7 cellular contexts compared by ENCODE assay signal in genomic region chr11:859394-860131, GRCh38. TPM values are rescaled to one million over a fixed set of nuclear protein-coding genes. Genes with fewer than 3 reads are reported as not detected.
A peak's percentile ranks its signal among the peaks of the same experiment; 100 is the strongest.
DNase-seq lines count a peak whose midpoint lies in the region; ATAC-seq and TF ChIP-seq lines count a peak whose summit lies in the region.

No MANE protein-coding gene starts in this region.

- H3K4me1 ChIP-seq in RWPE2 (ENCODE audit: insufficient read depth, poor library complexity, severe bottlenecking) = no peaks in the 10 kb centered on the region

- no peaks in the 10 kb centered on the region for H3K27me3 ChIP-seq in RWPE2 (ENCODE audit: insufficient read depth, poor library complexity, severe bottlenecking)

- peaks cover 21% of the 10 kb centered on the region for H3K36me3 ChIP-seq in RWPE2 (ENCODE audit: low read depth)

- ATAC-seq in RWPE2 (ENCODE audit: low read depth) = peak; percentile 33

- no peak overlapping the region for H3K4me3 ChIP-seq in Jurkat, Clone E6-1 (ENCODE audit: low read length)
- H3K4me3 ChIP-seq in RWPE2 (ENCODE audit: severe bottlenecking) = no peak overlapping the region
- peak overlapping the region; percentile 60 for H3K4me3 ChIP-seq in fibroblast of villous mesenchyme (ENCODE audit: low read depth, low read length)

- no peaks in the 10 kb centered on the region for H3K9me3 ChIP-seq in RWPE2 (ENCODE audit: severe bottlenecking)

- no peak for TF ChIP-seq CTCF in RWPE2 (IDR thresholded peaks at IDR 0.05; ENCODE audit: poor library complexity, severe bottlenecking)
- TF ChIP-seq CTCF in fibroblast of villous mesenchyme (IDR thresholded peaks at IDR 0.05; ENCODE audit: insufficient read depth, low read depth, low read length) = no peak
- no peak for TF ChIP-seq CTCF in GM20000 (IDR thresholded peaks at IDR 0.05; ENCODE audit: extremely low read depth, missing control alignments)

- DNase-seq in Jurkat, Clone E6-1 (ENCODE audit: low read depth, low spot score) = peak; percentile 48
- no peak for DNase-seq in RWPE2 (ENCODE audit: low spot score)
- DNase-seq in fibroblast of villous mesenchyme (ENCODE audit: low read depth) = peak; percentile 98
- DNase-seq in retina = peak; percentile 31
- DNase-seq in GM20000 (ENCODE audit: low spot score) = no peak
- no peak for DNase-seq in NOMO-1 treated with dmso at 0.1 percent for 144 hours (lab: John Stamatoyannopoulos, UW; ENCODE audit: unreplicated experiment)
- DNase-seq in activated CD4-positive, alpha-beta T cell treated with anti-CD3 and anti-CD28 coated beads for 4 hours = no peak

- no peak overlapping the region for H3K27ac ChIP-seq in RWPE2 (ENCODE audit: poor library complexity, severe bottlenecking)

RNA-seq across cellular contexts. Expression of gene TSPAN4, which starts 16.9 kb away (rescaled TPM):
- 15.9 TPM for polyA plus RNA-seq in Jurkat, Clone E6-1 (2012; ENCODE audit: insufficient read depth, insufficient read length)
- 113 and 126 TPM in 2 replicates for total RNA-seq in fibroblast of villous mesenchyme

RNA-seq across cellular contexts. Expression of gene POLR2L, which starts 17.2 kb away (rescaled TPM):
- 199 TPM for polyA plus RNA-seq in Jurkat, Clone E6-1 (2012; ENCODE audit: insufficient read depth, insufficient read length)
- 92.4 and 120 TPM in 2 replicates for total RNA-seq in fibroblast of villous mesenchyme

RNA-seq across cellular contexts. Expression of gene CD151, which starts 26.8 kb away (rescaled TPM):
- polyA plus RNA-seq in Jurkat, Clone E6-1 (2012; ENCODE audit: insufficient read depth, insufficient read length) = 42.3 TPM
- 218 and 295 TPM in 2 replicates for total RNA-seq in fibroblast of villous mesenchyme

RNA-seq across cellular contexts. Expression of gene CRACR2B, which starts 31.8 kb away (rescaled TPM):
- 6.5 TPM for polyA plus RNA-seq in Jurkat, Clone E6-1 (2012; ENCODE audit: insufficient read depth, insufficient read length)
- total RNA-seq in fibroblast of villous mesenchyme = 0.43 and 0.97 TPM in 2 replicates

RNA-seq across cellular contexts. Expression of gene PNPLA2, which starts 40.8 kb away (rescaled TPM):
- 62.6 TPM for polyA plus RNA-seq in Jurkat, Clone E6-1 (2012; ENCODE audit: insufficient read depth, insufficient read length)
- total RNA-seq in fibroblast of villous mesenchyme = 23.5 and 28.5 TPM in 2 replicates

Comparison
In these comparisons a context has a peak if more than half of its experiments do, and no peak if none do; other contexts are left out.
1. DNase-seq: peak in Jurkat, Clone E6-1 (single experiment), fibroblast of villous mesenchyme (single experiment) and retina (single experiment); none in RWPE2 (single experiment), GM20000 (single experiment), NOMO-1 treated with dmso at 0.1 percent for 144 hours (single experiment) and activated CD4-positive, alpha-beta T cell treated with anti-CD3 and anti-CD28 coated beads for 4 hours (0 of 2).